ENCODE assay signal across 8 cellular contexts in the genomic region with DNA sequence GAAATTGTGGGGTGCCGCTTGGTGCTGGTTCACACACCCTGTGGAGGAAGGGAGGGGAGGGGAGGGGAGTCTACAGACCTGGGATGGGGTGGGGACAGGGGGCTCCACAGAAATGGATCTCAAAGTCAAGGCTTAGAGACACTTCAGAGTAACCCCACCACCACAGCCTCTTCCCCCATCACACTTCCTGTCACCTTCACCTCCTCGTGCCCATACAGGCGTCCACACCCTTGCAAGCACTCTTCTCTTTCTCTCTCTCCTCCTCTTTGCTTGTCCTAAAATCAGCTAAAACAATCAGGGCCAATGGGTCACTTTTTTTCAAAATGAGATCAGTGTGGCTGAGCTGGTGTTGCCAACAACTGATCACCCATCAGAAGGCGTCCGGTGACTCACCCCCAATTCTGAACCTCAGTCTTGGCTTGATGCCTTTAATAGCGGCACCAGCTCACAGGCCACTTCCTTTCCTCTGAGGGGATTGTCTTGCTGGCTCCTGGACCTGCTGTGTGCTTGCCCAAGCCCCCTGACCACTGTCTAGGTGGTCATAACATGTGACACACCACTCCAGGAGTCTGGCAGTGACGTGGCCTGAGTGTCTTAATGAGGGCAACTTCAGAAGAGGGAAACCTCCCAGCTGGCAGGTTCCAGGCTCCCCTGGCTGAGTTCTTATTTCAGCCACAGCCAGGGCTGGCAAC. TPM values are rescaled to one million over a fixed set of nuclear protein-coding genes. Genes with fewer than 3 reads are reported as not detected.
DNase-seq lines count a peak whose midpoint lies in the region; ATAC-seq and TF ChIP-seq lines count a peak whose summit lies in the region.

No MANE protein-coding gene starts in this region.

- 57 to 63% methylated on average over 7 of the region's 7 CpGs for WGBS in mesodermal cell (ENCODE audit: insufficient coverage in 2 of 2), 2 experiments

- CTCF ChIA-PET in RWPE1 (lab: Yijun Ruan, JAX), result interaction anchor here (2.5 kb wide), 1 partner anchor 29 kb away, joined by 8 read pairs; a partner anchor contains a TSS
- CTCF ChIA-PET in HEK293T (lab: Yijun Ruan, JAX), result interaction anchor here (0.8 kb wide), 1 partner anchor 11 kb away, joined by 6 read pairs; no protein-coding TSS in a partner anchor

- ATAC-seq in left lobe of liver, result no peak

- H3K9me3 ChIP-seq in mesodermal cell (ENCODE audit: control insufficient read depth, low read length), result no peaks in the 10 kb centered on the region

- H3K4me3 ChIP-seq in mesodermal cell (ENCODE audit: extremely low read depth, insufficient read depth, low read length, poor library complexity, severe bottlenecking), result peak overlapping the region; percentile 63

- DNase-seq in GOT3 (lab: John Stamatoyannopoulos, UW) (peak; percentile 29), RWPE1 (ENCODE audit: low spot score) (peak; percentile 91), astrocyte of the hippocampus (ENCODE audit: low read depth, low spot score) (peak; percentile 93), left lobe of liver (ENCODE audit: low spot score) (no peak), HEK293T (ENCODE audit: extremely low spot score) (no peak), DMS153 treated with DMSO at 0.1 percent for 48 hours (lab: John Stamatoyannopoulos, UW; ENCODE audit: unreplicated experiment) (no peak), NCI-H128 (lab: John Stamatoyannopoulos, UW; ENCODE audit: unreplicated experiment) (no peak)

- POLR2A ChIA-PET in RWPE1 (lab: Yijun Ruan, JAX; ENCODE audit: low non-redundant PET), result no interaction called here
- POLR2A ChIA-PET in HEK293T (lab: Yijun Ruan, JAX), result interaction anchor here (0.5 kb wide), 1 partner anchor 368 kb away, joined by 4 read pairs; no protein-coding TSS in a partner anchor

- TF ChIP-seq CTCF in RWPE1 (conservative IDR thresholded peaks at IDR 0.05; ENCODE audit: low read depth), result no peak

- H3K36me3 ChIP-seq in mesodermal cell (ENCODE audit: control insufficient read depth, insufficient read depth, low read length), result no peaks in the 10 kb centered on the region

- H3K27ac ChIP-seq in RWPE1, result peak overlapping the region; percentile 50; the same call in 1 of the 2 replicates
- no peak overlapping the region for H3K27ac ChIP-seq in mesodermal cell (ENCODE audit: low read depth, low read length, severe bottlenecking)

- H3K4me1 ChIP-seq in mesodermal cell (ENCODE audit: control insufficient read depth, insufficient read depth, low read length, poor library complexity, severe bottlenecking), result peaks cover 17% of the 10 kb centered on the region

TF ChIP-seq in HEK293T, 16 proteins besides CTCF, POLR2A, EP300 and RAD21:
- TF ChIP-seq HDGF (IDR thresholded peaks at IDR 0.05; ENCODE audit: borderline replicate concordance), result no peak
- no peak for TF ChIP-seq FOXA1 (IDR thresholded peaks at IDR 0.05)
- TF ChIP-seq TARDBP (IDR thresholded peaks at IDR 0.05), result no peak
- no peak for TF ChIP-seq ELF4 (IDR thresholded peaks at IDR 0.05)
- TF ChIP-seq BHLHE40 (IDR thresholded peaks at IDR 0.05; ENCODE audit: borderline replicate concordance), result no peak
- no peak for TF ChIP-seq CTBP1 (IDR thresholded peaks at IDR 0.05; ENCODE audit: borderline replicate concordance)
- no peak for TF ChIP-seq NFRKB (IDR thresholded peaks at IDR 0.05)
- TF ChIP-seq SUZ12 (IDR thresholded peaks at IDR 0.05), result no peak
- TF ChIP-seq FOXK2 (IDR thresholded peaks at IDR 0.05), result no peak
- TF ChIP-seq L3MBTL2 (conservative IDR thresholded peaks at IDR 0.05), result no peak
- TF ChIP-seq, protein P1, sequence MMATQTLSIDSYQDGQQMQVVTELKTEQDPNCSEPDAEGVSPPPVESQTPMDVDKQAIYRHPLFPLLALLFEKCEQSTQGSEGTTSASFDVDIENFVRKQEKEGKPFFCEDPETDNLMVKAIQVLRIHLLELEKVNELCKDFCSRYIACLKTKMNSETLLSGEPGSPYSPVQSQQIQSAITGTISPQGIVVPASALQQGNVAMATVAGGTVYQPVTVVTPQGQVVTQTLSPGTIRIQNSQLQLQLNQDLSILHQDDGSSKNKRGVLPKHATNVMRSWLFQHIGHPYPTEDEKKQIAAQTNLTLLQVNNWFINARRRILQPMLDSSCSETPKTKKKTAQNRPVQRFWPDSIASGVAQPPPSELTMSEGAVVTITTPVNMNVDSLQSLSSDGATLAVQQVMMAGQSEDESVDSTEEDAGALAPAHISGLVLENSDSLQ (IDR thresholded peaks at IDR 0.05), result no peak

RNA-seq across cellular contexts. Expression of a gene that starts 1.5 kb away (rescaled TPM):
- 7.9 TPM for polyA plus RNA-seq in mesodermal cell (2013, experiment 1 of 2)
- 6.3 TPM for polyA plus RNA-seq in mesodermal cell (2013, experiment 2 of 2)
- not detected for total RNA-seq in left lobe of liver

RNA-seq across cellular contexts. Expression of a gene that starts 12.1 kb away (rescaled TPM):
- 87.4 TPM for polyA plus RNA-seq in mesodermal cell (2013, experiment 1 of 2)
- 80.5 TPM for polyA plus RNA-seq in mesodermal cell (2013, experiment 2 of 2)
- 28.3 TPM for total RNA-seq in left lobe of liver

RNA-seq across cellular contexts. Expression of a gene that starts 29.0 kb away (rescaled TPM):
- 1.5 TPM for polyA plus RNA-seq in mesodermal cell (2013, experiment 1 of 2)
- polyA plus RNA-seq in mesodermal cell (2013, experiment 2 of 2), result 2.1 TPM
- total RNA-seq in left lobe of liver, result 12.0 TPM

RNA-seq across cellular contexts. Expression of a gene that starts 38.4 kb away (rescaled TPM):
- 14.7 TPM for polyA plus RNA-seq in mesodermal cell (2013, experiment 1 of 2)
- 13.0 TPM for polyA plus RNA-seq in mesodermal cell (2013, experiment 2 of 2)
- 11.6 TPM for total RNA-seq in left lobe of liver

RNA-seq across cellular contexts. Expression of a gene that starts 38.8 kb away (rescaled TPM):
- 11.5 TPM for polyA plus RNA-seq in mesodermal cell (2013, experiment 1 of 2)
- polyA plus RNA-seq in mesodermal cell (2013, experiment 2 of 2), result 10.6 TPM
- total RNA-seq in left lobe of liver, result 15.0 TPM

Comparison
In these comparisons a context has a peak if more than half of its experiments do, and no peak if none do; other contexts are left out.
1. DNase-seq: peak in GOT3 (single experiment), RWPE1 (single experiment) and astrocyte of the hippocampus (single experiment); none in left lobe of liver (single experiment), HEK293T (single experiment), DMS153 treated with DMSO at 0.1 percent for 48 hours (single experiment) and NCI-H128 (single experiment).